10 cellular contexts compared by ENCODE assay signal in genomic region chr22:20965104-20965887, GRCh38. TPM values are rescaled to one million over a fixed set of nuclear protein-coding genes. Genes with fewer than 3 reads are reported as not detected.
DNase-seq lines count a peak whose midpoint lies in the region; ATAC-seq, FAIRE-seq and TF ChIP-seq lines count a peak whose summit lies in the region.
"Had no signal": no experiment of that assay in that cellular context is flagged by ENCODE, and none has a peak within 500 bp of the region (broad histone marks: within the 10 kb centered on the region; RNA-seq: fewer than 3 reads in every experiment).

No MANE protein-coding gene starts in this region.

- H3K9me3 Mint-ChIP-seq in HFFc6: no peaks in the 10 kb centered on the region
- H3K9me3 Mint-ChIP-seq in stimulated activated naive B cell treated with anti-CD40 and anti-IgM and Interleukin-4, amounts not matched to agents 10 μg/mL and 1 μg/mL and 100 μg/mL, for 72 hours: no peaks in the 10 kb centered on the region
- H3K9me3 Mint-ChIP-seq: activated CD4-positive, alpha-beta T cell treated with anti-CD3 and anti-CD28 coated beads, Interleukin-2, amount 10 ng/mL, durations not matched to agents 7 days and 5 days had no signal

- TF ChIP-seq CTCF in HFFc6 (IDR thresholded peaks at IDR 0.05) (no peak), GM12878 (IDR thresholded peaks at IDR 0.05 in 2 of 3, conservative IDR thresholded peaks at IDR 0.05 in 1 of 3; ENCODE audit: control insufficient read depth in 2 of 3, extremely low read depth in 1 of 3, insufficient read depth in 1 of 3, low read depth in 3 of 3, low read length in 3 of 3) (no peak), adrenal gland (IDR thresholded peaks at IDR 0.05) (no peak)

- H3K36me3 Mint-ChIP-seq in HFFc6 (ENCODE audit: low read depth): no peaks in the 10 kb centered on the region
- no peaks in the 10 kb centered on the region for H3K36me3 Mint-ChIP-seq in stimulated activated naive B cell treated with anti-CD40 and anti-IgM and Interleukin-4, amounts not matched to agents 10 μg/mL and 1 μg/mL and 100 μg/mL, for 72 hours

- peaks cover 11% of the 10 kb centered on the region for H3K27me3 Mint-ChIP-seq in HFFc6 (ENCODE audit: insufficient read depth)
- peaks cover 15 to 26% of the 10 kb centered on the region in 2 donors for H3K27me3 Mint-ChIP-seq in stimulated activated naive B cell treated with anti-CD40 and anti-IgM and Interleukin-4, amounts not matched to agents 10 μg/mL and 1 μg/mL and 100 μg/mL, for 72 hours

- RAD21 ChIA-PET in GM12878 (lab: Charles Lee; ENCODE audit: unreplicated experiment): no interaction called here

- BruUV-seq in GM12878 (replicated peaks; lab: Mats Ljungman, UMichigan): no TSS peak

- H3K9ac ChIP-seq in GM12878 (ENCODE audit: control insufficient read depth, insufficient read depth, low read length): no peak overlapping the region

- TF ChIP-seq RAD21 in GM12878 (IDR thresholded peaks at IDR 0.05; ENCODE audit: insufficient read depth, low read depth, low read length): no peak

- peaks cover 3% of the 10 kb centered on the region for H3K4me1 ChIP-seq in GM12878 (ENCODE audit: control insufficient read depth, insufficient read depth, low read length)
- peaks cover 6 to 9% of the 10 kb centered on the region in 2 donors for H3K4me1 ChIP-seq in adrenal gland (replicated peaks in 1 of 2)

- 31% methylated on average over 22 of the region's 65 CpGs for WGBS in GM12878 (ENCODE audit: insufficient coverage, insufficient replicate concordance, low lambda C conversion rate, missing lambda C conversion rate)
- WGBS in adrenal gland, 4 donors: 10 to 19% (median 13%) methylated on average over 5 to 59 of the region's 65 CpGs

- no peaks in the 10 kb centered on the region; the same call in 1 of the 2 replicates for H4K20me1 ChIP-seq in GM12878 (ENCODE audit: control insufficient read depth, insufficient read depth)

- TF ChIP-seq POLR2A in GM12878 (IDR thresholded peaks at IDR 0.05; ENCODE audit: low read depth, low read length): no peak
- TF ChIP-seq POLR2A in adrenal gland (IDR thresholded peaks at IDR 0.05): no peak

- no peak overlapping the region for H3K27ac ChIP-seq in GM12878 (ENCODE audit: control insufficient read depth, insufficient read depth)
- H3K27ac ChIP-seq in adrenal gland: no peak overlapping the region
- H3K27ac ChIP-seq: right lobe of liver had no signal

- FAIRE-seq in GM12878 (lab: Jason Lieb, UNC): no peak

- H3K79me2 ChIP-seq in GM12878 (ENCODE audit: control insufficient read depth, insufficient read depth, low read length): no peaks in the 10 kb centered on the region

- H3K27me3 ChIP-seq in GM12878 (replicated peaks in 1 of 2; ENCODE audit: control insufficient read depth in 2 of 2, insufficient read depth in 2 of 2, low read length in 1 of 2) (peaks cover 2 to 4% of the 10 kb centered on the region in 2 experiments; a peak in 3 of 4 replicates), adrenal gland (no peaks in the 10 kb centered on the region)
- H3K27me3 ChIP-seq: right lobe of liver had no signal

- peak overlapping the region; percentile 15; the same call in 1 of the 2 replicates for H3K4me3 Mint-ChIP-seq in HFFc6
- H3K4me3 Mint-ChIP-seq in stimulated activated naive B cell treated with anti-CD40 and anti-IgM and Interleukin-4, amounts not matched to agents 10 μg/mL and 1 μg/mL and 100 μg/mL, for 72 hours: peak overlapping the region; percentile 61 to 72

- CTCF ChIA-PET in GM12878 (lab: Yijun Ruan, JAX): no interaction called here

- in situ Hi-C loops in GM12878 (cut with MboI): no loop called here

- SMC1A ChIA-PET in GM12878 (lab: Charles Lee; ENCODE audit: uncharacterized antibody, unreplicated experiment): no interaction called here

- H3K36me3 ChIP-seq in GM12878 (ENCODE audit: control insufficient read depth in 2 of 2, insufficient read depth in 2 of 2, low read length in 1 of 2): no peaks in the 10 kb centered on the region
- no peaks in the 10 kb centered on the region for H3K36me3 ChIP-seq in adrenal gland (replicated peaks in 1 of 2)
- H3K36me3 ChIP-seq: right lobe of liver had no signal

- no peak for TF ChIP-seq EP300 in GM12878 (IDR thresholded peaks at IDR 0.05; ENCODE audit: borderline replicate concordance in 1 of 2, control insufficient read depth in 1 of 2, low read depth in 2 of 2, low read length in 2 of 2)

- H3K4me2 ChIP-seq in GM12878 (ENCODE audit: control insufficient read depth, insufficient read depth): no peak overlapping the region

- DNase-seq in HFFc6 (no peak), GM12878 (ENCODE audit: low read depth, low spot score) (no peak), left kidney (ENCODE audit: low read depth, low spot score) (peak; percentile 57), NCI-H1105 (lab: John Stamatoyannopoulos, UW) (no peak), HUDEP-2 (lab: John Stamatoyannopoulos, UW; ENCODE audit: unreplicated experiment in 76 of 76) (no peak), adrenal gland (no peak)
- no peak for DNase-seq in stimulated activated naive B cell treated with anti-CD40 and anti-IgM and Interleukin-4, amounts not matched to agents 10 μg/mL and 1 μg/mL and 100 μg/mL, for 72 hours
- DNase-seq: activated CD4-positive, alpha-beta T cell treated with anti-CD3 and anti-CD28 coated beads, Interleukin-2, amount 10 ng/mL, durations not matched to agents 7 days and 5 days; NCI-H345 had no signal

- H3K9me3 ChIP-seq in GM12878 (replicated peaks; ENCODE audit: control insufficient read depth, insufficient read depth, low read length): no peaks in the 10 kb centered on the region
- no peaks in the 10 kb centered on the region for H3K9me3 ChIP-seq in adrenal gland (replicated peaks in 1 of 3)
- H3K9me3 ChIP-seq: right lobe of liver had no signal

- no peak overlapping the region for H3K27ac Mint-ChIP-seq in HFFc6
- H3K27ac Mint-ChIP-seq in stimulated activated naive B cell treated with anti-CD40 and anti-IgM and Interleukin-4, amounts not matched to agents 10 μg/mL and 1 μg/mL and 100 μg/mL, for 72 hours: peak overlapping the region; percentile 20

- intact Hi-C loops in GM12878 (cut with micrococcal nuclease; ENCODE audit: unreplicated experiment): no loop called here
- intact Hi-C loops in adrenal gland (cut with DNase I): no loop called here

- H3K4me1 Mint-ChIP-seq in HFFc6 (ENCODE audit: low read depth): peaks cover 5% of the 10 kb centered on the region; the same call in 1 of the 2 replicates
- H3K4me1 Mint-ChIP-seq in stimulated activated naive B cell treated with anti-CD40 and anti-IgM and Interleukin-4, amounts not matched to agents 10 μg/mL and 1 μg/mL and 100 μg/mL, for 72 hours: peaks cover 25 to 61% of the 10 kb centered on the region in 2 donors

- ATAC-seq in GM12878: no peak
- ATAC-seq in stimulated activated naive B cell treated with anti-CD40 and anti-IgM and Interleukin-4, amounts not matched to agents 10 μg/mL and 1 μg/mL and 100 μg/mL, for 72 hours (replicated peaks): peak in 1 of 2 donors; percentile 8

- POLR2A ChIA-PET in GM12878 (lab: Charles Lee): no interaction called here

- no peak overlapping the region for H3K4me3 ChIP-seq in GM12878
- peak overlapping the region in 1 of 4 donors; percentile 65 for H3K4me3 ChIP-seq in adrenal gland

- H2AFZ ChIP-seq in GM12878 (ENCODE audit: control insufficient read depth, low read depth, low read length): no peak overlapping the region

RNA-seq across cellular contexts. Expression of gene AIFM3, which starts 1.8 kb away (rescaled TPM):
- under 1 TPM in 3 of 6 experiments, not detected in 3; 0.15 to 0.51 (median 0.31) TPM for total RNA-seq in HFFc6 (2021; fragmentation: NEBNext Ultra II Directional; extraction: Animal tissue kit (Norgen Biotek cat#: 25700))
- 0.61 TPM in 1 of 2 replicates, not detected in the other for total RNA-seq in GM12878 (2013; cell fraction: nucleolus; rRNA removed)
- total RNA-seq in GM12878 (2014; rRNA removed): 0.11 and 0.34 TPM in 2 replicates
- total RNA-seq in GM12878 (2014; rRNA removed; fragmentation: Illumina TruSeq; extraction: Trizol): not detected in 2 replicates
- 0.26 and 0.40 TPM in 2 replicates for total RNA-seq in GM12878 (2021)
- not detected for polyA plus RNA-seq in GM12878 (2011; ENCODE audit: low read depth)
- not detected in 2 replicates for polyA plus RNA-seq in GM12878 (2011; rRNA removed)
- 0.03 TPM in 1 of 2 replicates, not detected in the other for polyA plus RNA-seq in GM12878 (2011; cell fraction: cytosol; rRNA removed)
- 0.24 and 0.31 TPM in 2 replicates for polyA plus RNA-seq in GM12878 (2011; cell fraction: nucleus; rRNA removed)
- 0.32 and 0.45 TPM in 2 replicates for polyA plus RNA-seq in GM12878 (2012)
- polyA plus RNA-seq in GM12878 (2014; fragmentation: Illumina TruSeq; extraction: Trizol): not detected in 2 replicates
- polyA plus RNA-seq in GM12878 (2014; fragmentation: Nextera tagmentation; extraction: Ambion mirVana): not detected
- polyA plus RNA-seq in GM12878 (2014; rRNA removed): 0.04 and 0.15 TPM in 2 replicates
- polyA plus RNA-seq in GM12878 (2016; fragmentation: Nextera tagmentation; extraction: Ambion mirVana): under 1 TPM in 1 of 2 experiments, not detected in 1; 0.06 TPM
- polyA minus RNA-seq in GM12878 (2011; rRNA and poly(A)+ RNA removed): not detected in 2 replicates
- polyA minus RNA-seq in GM12878 (2011; cell fraction: cytosol; rRNA and poly(A)+ RNA removed): not detected in 2 replicates
- polyA minus RNA-seq in GM12878 (2011; cell fraction: nucleus; rRNA and poly(A)+ RNA removed): not detected in 2 replicates
- 1 to 10 TPM in 6 of 8 donors, under 1 TPM in 2; 0.72 to 5.0 (median 2.2) TPM for total RNA-seq in adrenal gland
- 1 to 10 TPM in 2 of 3 donors, under 1 TPM in 1; 0.37 to 9.1 (median 6.1) TPM for polyA plus RNA-seq in adrenal gland

RNA-seq across cellular contexts. Expression of gene LZTR1, which starts 16.8 kb away (rescaled TPM):
- 10 to 100 TPM; 50.6 to 64.0 (median 57.2) TPM for total RNA-seq in HFFc6 (2021; fragmentation: NEBNext Ultra II Directional; extraction: Animal tissue kit (Norgen Biotek cat#: 25700))
- 77.5 and 89.4 TPM in 2 replicates for total RNA-seq in GM12878 (2013; cell fraction: nucleolus; rRNA removed)
- total RNA-seq in GM12878 (2014; rRNA removed): 31.8 and 35.2 TPM in 2 replicates
- 13.9 and 14.5 TPM in 2 replicates for total RNA-seq in GM12878 (2014; rRNA removed; fragmentation: Illumina TruSeq; extraction: Trizol)
- total RNA-seq in GM12878 (2021): 42.8 and 50.3 TPM in 2 replicates
- polyA plus RNA-seq in GM12878 (2011; ENCODE audit: low read depth): 10.7 TPM
- polyA plus RNA-seq in GM12878 (2011; rRNA removed): 8.7 and 17.5 TPM in 2 replicates
- polyA plus RNA-seq in GM12878 (2011; cell fraction: cytosol; rRNA removed): 12.6 and 20.5 TPM in 2 replicates
- polyA plus RNA-seq in GM12878 (2011; cell fraction: nucleus; rRNA removed): 168 and 188 TPM in 2 replicates
- 19.4 and 21.7 TPM in 2 replicates for polyA plus RNA-seq in GM12878 (2012)
- 16.6 and 25.1 TPM in 2 replicates for polyA plus RNA-seq in GM12878 (2014; fragmentation: Illumina TruSeq; extraction: Trizol)
- polyA plus RNA-seq in GM12878 (2014; fragmentation: Nextera tagmentation; extraction: Ambion mirVana): 1 to 10 TPM in 1 of 2 experiments, under 1 TPM in 1; 0.82 to 1.1 TPM
- polyA plus RNA-seq in GM12878 (2014; rRNA removed): 44.0 and 50.1 TPM in 2 replicates
- polyA plus RNA-seq in GM12878 (2016; fragmentation: Nextera tagmentation; extraction: Ambion mirVana): 10 to 100 TPM; 15.0 to 21.2 TPM
- 17.0 and 18.1 TPM in 2 replicates for polyA minus RNA-seq in GM12878 (2011; rRNA and poly(A)+ RNA removed)
- 7.6 TPM in 2 replicates for polyA minus RNA-seq in GM12878 (2011; cell fraction: cytosol; rRNA and poly(A)+ RNA removed)
- polyA minus RNA-seq in GM12878 (2011; cell fraction: nucleus; rRNA and poly(A)+ RNA removed): 35.8 and 46.1 TPM in 2 replicates
- total RNA-seq in adrenal gland: 10 to 100 TPM; 38.7 to 76.3 (median 55.8) TPM
- 100 to 1,000 TPM in 1 of 3 donors, 10 to 100 TPM in 2; 32.6 to 100 (median 62.1) TPM for polyA plus RNA-seq in adrenal gland

RNA-seq across cellular contexts. Expression of gene THAP7, which starts 36.6 kb away (rescaled TPM):
- 10 to 100 TPM; 17.8 to 23.1 (median 21.1) TPM for total RNA-seq in HFFc6 (2021; fragmentation: NEBNext Ultra II Directional; extraction: Animal tissue kit (Norgen Biotek cat#: 25700))
- total RNA-seq in GM12878 (2013; cell fraction: nucleolus; rRNA removed): 41.0 and 46.0 TPM in 2 replicates
- total RNA-seq in GM12878 (2014; rRNA removed) (52.2 and 52.9 TPM in 2 replicates), GM12878 (2014; rRNA removed; fragmentation: Illumina TruSeq; extraction: Trizol) (10.5 and 13.6 TPM in 2 replicates), GM12878 (2021) (30.5 and 35.7 TPM in 2 replicates), adrenal gland (10 to 100 TPM; 32.4 to 63.3 (median 48.6) TPM)
- 5.7 TPM for polyA plus RNA-seq in GM12878 (2011; ENCODE audit: low read depth)
- polyA plus RNA-seq in GM12878 (2011; rRNA removed) (8.3 and 16.9 TPM in 2 replicates), GM12878 (2014; fragmentation: Illumina TruSeq; extraction: Trizol) (3.5 and 10.5 TPM in 2 replicates), GM12878 (2014; fragmentation: Nextera tagmentation; extraction: Ambion mirVana) (1 to 10 TPM in 1 of 2 experiments, under 1 TPM in 1; 0.66 to 6.9 TPM), GM12878 (2014; rRNA removed) (52.8 and 53.4 TPM in 2 replicates), GM12878 (2016; fragmentation: Nextera tagmentation; extraction: Ambion mirVana) (10 to 100 TPM; 54.4 to 58.3 TPM), adrenal gland (100 to 1,000 TPM in 2 of 3 donors, 10 to 100 TPM in 1; 15.7 to 189 (median 115) TPM)
- 24.9 and 45.9 TPM in 2 replicates for polyA plus RNA-seq in GM12878 (2011; cell fraction: cytosol; rRNA removed)
- polyA plus RNA-seq in GM12878 (2011; cell fraction: nucleus; rRNA removed): 46.3 and 60.5 TPM in 2 replicates
- polyA plus RNA-seq in GM12878 (2012): 19.7 and 19.8 TPM in 2 replicates
- polyA minus RNA-seq in GM12878 (2011; rRNA and poly(A)+ RNA removed): 10.5 and 27.7 TPM in 2 replicates
- 8.0 and 9.8 TPM in 2 replicates for polyA minus RNA-seq in GM12878 (2011; cell fraction: cytosol; rRNA and poly(A)+ RNA removed)
- 49.2 and 68.4 TPM in 2 replicates for polyA minus RNA-seq in GM12878 (2011; cell fraction: nucleus; rRNA and poly(A)+ RNA removed)

RNA-seq across cellular contexts. Expression of gene CRKL, which starts 48.1 kb away (rescaled TPM):
- total RNA-seq in HFFc6 (2021; fragmentation: NEBNext Ultra II Directional; extraction: Animal tissue kit (Norgen Biotek cat#: 25700)): 10 to 100 TPM; 44.0 to 51.5 (median 47.6) TPM
- 54.3 and 59.4 TPM in 2 replicates for total RNA-seq in GM12878 (2013; cell fraction: nucleolus; rRNA removed)
- total RNA-seq in GM12878 (2014; rRNA removed): 30.8 and 36.6 TPM in 2 replicates
- 25.8 and 25.9 TPM in 2 replicates for total RNA-seq in GM12878 (2014; rRNA removed; fragmentation: Illumina TruSeq; extraction: Trizol)
- total RNA-seq in GM12878 (2021): 57.8 and 61.2 TPM in 2 replicates
- polyA plus RNA-seq in GM12878 (2011; ENCODE audit: low read depth): 22.0 TPM
- 32.4 and 39.3 TPM in 2 replicates for polyA plus RNA-seq in GM12878 (2011; rRNA removed)
- 28.8 and 43.0 TPM in 2 replicates for polyA plus RNA-seq in GM12878 (2011; cell fraction: cytosol; rRNA removed)
- 22.1 and 24.7 TPM in 2 replicates for polyA plus RNA-seq in GM12878 (2011; cell fraction: nucleus; rRNA removed)
- 27.8 and 37.1 TPM in 2 replicates for polyA plus RNA-seq in GM12878 (2012)
- polyA plus RNA-seq in GM12878 (2014; fragmentation: Illumina TruSeq; extraction: Trizol): 36.7 and 37.5 TPM in 2 replicates
- 10 to 100 TPM; 12.6 to 17.1 TPM for polyA plus RNA-seq in GM12878 (2014; fragmentation: Nextera tagmentation; extraction: Ambion mirVana)
- polyA plus RNA-seq in GM12878 (2014; rRNA removed): 29.9 and 33.4 TPM in 2 replicates
- polyA plus RNA-seq in GM12878 (2016; fragmentation: Nextera tagmentation; extraction: Ambion mirVana): 10 to 100 TPM; 32.4 to 33.0 TPM
- polyA minus RNA-seq in GM12878 (2011; rRNA and poly(A)+ RNA removed): 45.3 and 48.0 TPM in 2 replicates
- polyA minus RNA-seq in GM12878 (2011; cell fraction: cytosol; rRNA and poly(A)+ RNA removed): 20.0 and 26.6 TPM in 2 replicates
- 11.0 and 15.2 TPM in 2 replicates for polyA minus RNA-seq in GM12878 (2011; cell fraction: nucleus; rRNA and poly(A)+ RNA removed)
- total RNA-seq in adrenal gland: 10 to 100 TPM; 40.1 to 69.1 (median 52.7) TPM
- polyA plus RNA-seq in adrenal gland: 10 to 100 TPM; 15.6 to 33.3 (median 25.3) TPM

RNA-seq across cellular contexts. Expression of gene P2RX6, which starts 49.7 kb away (rescaled TPM):
- total RNA-seq in HFFc6 (2021; fragmentation: NEBNext Ultra II Directional; extraction: Animal tissue kit (Norgen Biotek cat#: 25700)): 1 to 10 TPM; 1.6 to 4.0 (median 1.9) TPM
- total RNA-seq in GM12878 (2013; cell fraction: nucleolus; rRNA removed): 0.31 and 0.34 TPM in 2 replicates
- total RNA-seq in GM12878 (2014; rRNA removed): 0.11 TPM in 1 of 2 replicates, not detected in the other
- not detected in 2 replicates for total RNA-seq in GM12878 (2014; rRNA removed; fragmentation: Illumina TruSeq; extraction: Trizol)
- total RNA-seq in GM12878 (2021): 0.13 TPM in 1 of 2 replicates, not detected in the other
- polyA plus RNA-seq in GM12878 (2011; ENCODE audit: low read depth): not detected
- 0.06 and 0.07 TPM in 2 replicates for polyA plus RNA-seq in GM12878 (2011; rRNA removed)
- 0.02 and 0.09 TPM in 2 replicates for polyA plus RNA-seq in GM12878 (2011; cell fraction: cytosol; rRNA removed)
- polyA plus RNA-seq in GM12878 (2011; cell fraction: nucleus; rRNA removed): 0.66 and 0.70 TPM in 2 replicates
- 0.08 and 0.14 TPM in 2 replicates for polyA plus RNA-seq in GM12878 (2012)
- polyA plus RNA-seq in GM12878 (2014; fragmentation: Illumina TruSeq; extraction: Trizol): 0.03 TPM in 1 of 2 replicates, not detected in the other
- not detected for polyA plus RNA-seq in GM12878 (2014; fragmentation: Nextera tagmentation; extraction: Ambion mirVana)
- polyA plus RNA-seq in GM12878 (2014; rRNA removed): not detected in 2 replicates
- under 1 TPM; 0.06 to 0.21 TPM for polyA plus RNA-seq in GM12878 (2016; fragmentation: Nextera tagmentation; extraction: Ambion mirVana)
- polyA minus RNA-seq in GM12878 (2011; rRNA and poly(A)+ RNA removed): 0.15 TPM in 1 of 2 replicates, not detected in the other
- not detected in 2 replicates for polyA minus RNA-seq in GM12878 (2011; cell fraction: cytosol; rRNA and poly(A)+ RNA removed)
- 0.12 and 0.57 TPM in 2 replicates for polyA minus RNA-seq in GM12878 (2011; cell fraction: nucleus; rRNA and poly(A)+ RNA removed)
- total RNA-seq in adrenal gland: 1 to 10 TPM; 1.7 to 8.9 (median 4.4) TPM
- 10 to 100 TPM in 1 of 3 donors, 1 to 10 TPM in 2; 2.2 to 10.3 (median 4.2) TPM for polyA plus RNA-seq in adrenal gland
